Comparison of ENCODE assay signal across 1 cellular context in the genomic region with DNA sequence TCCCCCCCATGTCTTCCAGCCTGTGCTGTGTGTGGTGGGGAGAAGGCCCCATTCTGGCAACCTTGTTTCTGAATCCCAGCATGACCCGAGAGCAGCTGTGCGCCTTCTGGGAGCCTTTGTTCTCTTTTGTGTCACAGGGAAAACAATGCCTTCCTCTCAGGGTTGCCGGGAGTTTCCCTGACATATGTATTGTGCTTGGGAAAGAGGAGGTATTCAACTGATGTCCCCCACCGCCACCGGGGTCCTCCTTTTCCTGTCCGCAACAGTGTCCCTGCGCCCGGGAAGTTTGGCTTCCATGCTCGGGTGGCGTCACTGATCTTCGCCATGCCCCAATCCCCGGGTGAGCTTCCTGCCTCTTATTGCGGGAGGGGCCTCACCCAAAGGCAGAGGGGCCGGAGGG.
TF ChIP-seq lines count a peak whose summit lies in the region.

No MANE protein-coding gene starts in this region.

TF ChIP-seq in GM23338, 12 proteins besides CTCF, POLR2A, EP300 and RAD21 (continued from another document):
- TF ChIP-seq, protein P1, sequence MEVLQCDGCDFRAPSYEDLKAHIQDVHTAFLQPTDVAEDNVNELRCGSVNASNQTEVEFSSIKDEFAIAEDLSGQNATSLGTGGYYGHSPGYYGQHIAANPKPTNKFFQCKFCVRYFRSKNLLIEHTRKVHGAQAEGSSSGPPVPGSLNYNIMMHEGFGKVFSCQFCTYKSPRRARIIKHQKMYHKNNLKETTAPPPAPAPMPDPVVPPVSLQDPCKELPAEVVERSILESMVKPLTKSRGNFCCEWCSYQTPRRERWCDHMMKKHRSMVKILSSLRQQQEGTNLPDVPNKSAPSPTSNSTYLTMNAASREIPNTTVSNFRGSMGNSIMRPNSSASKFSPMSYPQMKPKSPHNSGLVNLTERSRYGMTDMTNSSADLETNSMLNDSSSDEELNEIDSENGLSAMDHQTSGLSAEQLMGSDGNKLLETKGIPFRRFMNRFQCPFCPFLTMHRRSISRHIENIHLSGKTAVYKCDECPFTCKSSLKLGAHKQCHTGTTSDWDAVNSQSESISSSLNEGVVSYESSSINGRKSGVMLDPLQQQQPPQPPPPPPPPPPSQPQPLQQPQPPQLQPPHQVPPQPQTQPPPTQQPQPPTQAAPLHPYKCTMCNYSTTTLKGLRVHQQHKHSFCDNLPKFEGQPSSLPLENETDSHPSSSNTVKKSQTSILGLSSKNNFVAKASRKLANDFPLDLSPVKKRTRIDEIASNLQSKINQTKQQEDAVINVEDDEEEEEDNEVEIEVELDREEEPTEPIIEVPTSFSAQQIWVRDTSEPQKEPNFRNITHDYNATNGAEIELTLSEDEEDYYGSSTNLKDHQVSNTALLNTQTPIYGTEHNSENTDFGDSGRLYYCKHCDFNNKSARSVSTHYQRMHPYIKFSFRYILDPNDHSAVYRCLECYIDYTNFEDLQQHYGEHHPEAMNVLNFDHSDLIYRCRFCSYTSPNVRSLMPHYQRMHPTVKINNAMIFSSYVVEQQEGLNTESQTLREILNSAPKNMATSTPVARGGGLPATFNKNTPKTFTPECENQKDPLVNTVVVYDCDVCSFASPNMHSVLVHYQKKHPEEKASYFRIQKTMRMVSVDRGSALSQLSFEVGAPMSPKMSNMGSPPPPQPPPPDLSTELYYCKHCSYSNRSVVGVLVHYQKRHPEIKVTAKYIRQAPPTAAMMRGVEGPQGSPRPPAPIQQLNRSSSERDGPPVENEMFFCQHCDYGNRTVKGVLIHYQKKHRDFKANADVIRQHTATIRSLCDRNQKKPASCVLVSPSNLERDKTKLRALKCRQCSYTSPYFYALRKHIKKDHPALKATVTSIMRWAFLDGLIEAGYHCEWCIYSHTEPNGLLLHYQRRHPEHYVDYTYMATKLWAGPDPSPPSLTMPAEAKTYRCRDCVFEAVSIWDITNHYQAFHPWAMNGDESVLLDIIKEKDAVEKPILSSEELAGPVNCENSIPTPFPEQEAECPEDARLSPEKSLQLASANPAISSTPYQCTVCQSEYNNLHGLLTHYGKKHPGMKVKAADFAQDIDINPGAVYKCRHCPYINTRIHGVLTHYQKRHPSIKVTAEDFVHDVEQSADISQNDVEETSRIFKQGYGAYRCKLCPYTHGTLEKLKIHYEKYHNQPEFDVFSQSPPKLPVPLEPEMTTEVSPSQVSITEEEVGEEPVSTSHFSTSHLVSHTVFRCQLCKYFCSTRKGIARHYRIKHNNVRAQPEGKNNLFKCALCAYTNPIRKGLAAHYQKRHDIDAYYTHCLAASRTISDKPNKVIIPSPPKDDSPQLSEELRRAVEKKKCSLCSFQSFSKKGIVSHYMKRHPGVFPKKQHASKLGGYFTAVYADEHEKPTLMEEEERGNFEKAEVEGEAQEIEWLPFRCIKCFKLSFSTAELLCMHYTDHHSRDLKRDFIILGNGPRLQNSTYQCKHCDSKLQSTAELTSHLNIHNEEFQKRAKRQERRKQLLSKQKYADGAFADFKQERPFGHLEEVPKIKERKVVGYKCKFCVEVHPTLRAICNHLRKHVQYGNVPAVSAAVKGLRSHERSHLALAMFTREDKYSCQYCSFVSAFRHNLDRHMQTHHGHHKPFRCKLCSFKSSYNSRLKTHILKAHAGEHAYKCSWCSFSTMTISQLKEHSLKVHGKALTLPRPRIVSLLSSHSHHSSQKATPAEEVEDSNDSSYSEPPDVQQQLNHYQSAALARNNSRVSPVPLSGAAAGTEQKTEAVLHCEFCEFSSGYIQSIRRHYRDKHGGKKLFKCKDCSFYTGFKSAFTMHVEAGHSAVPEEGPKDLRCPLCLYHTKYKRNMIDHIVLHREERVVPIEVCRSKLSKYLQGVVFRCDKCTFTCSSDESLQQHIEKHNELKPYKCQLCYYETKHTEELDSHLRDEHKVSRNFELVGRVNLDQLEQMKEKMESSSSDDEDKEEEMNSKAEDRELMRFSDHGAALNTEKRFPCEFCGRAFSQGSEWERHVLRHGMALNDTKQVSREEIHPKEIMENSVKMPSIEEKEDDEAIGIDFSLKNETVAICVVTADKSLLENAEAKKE (CRISPR knock-in tag; IDR thresholded peaks at IDR 0.05), result no peak
- TF ChIP-seq CREB1 (CRISPR knock-in tag; IDR thresholded peaks at IDR 0.05; ENCODE audit: low read depth), result no peak
- TF ChIP-seq, protein P2, sequence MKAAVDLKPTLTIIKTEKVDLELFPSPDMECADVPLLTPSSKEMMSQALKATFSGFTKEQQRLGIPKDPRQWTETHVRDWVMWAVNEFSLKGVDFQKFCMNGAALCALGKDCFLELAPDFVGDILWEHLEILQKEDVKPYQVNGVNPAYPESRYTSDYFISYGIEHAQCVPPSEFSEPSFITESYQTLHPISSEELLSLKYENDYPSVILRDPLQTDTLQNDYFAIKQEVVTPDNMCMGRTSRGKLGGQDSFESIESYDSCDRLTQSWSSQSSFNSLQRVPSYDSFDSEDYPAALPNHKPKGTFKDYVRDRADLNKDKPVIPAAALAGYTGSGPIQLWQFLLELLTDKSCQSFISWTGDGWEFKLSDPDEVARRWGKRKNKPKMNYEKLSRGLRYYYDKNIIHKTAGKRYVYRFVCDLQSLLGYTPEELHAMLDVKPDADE (IDR thresholded peaks at IDR 0.05), result no peak
- TF ChIP-seq POLR2AphosphoS5 (IDR thresholded peaks at IDR 0.05; ENCODE audit: low read depth), result no peak
- no peak for TF ChIP-seq ZNF114 (CRISPR knock-in tag; IDR thresholded peaks at IDR 0.05)
- no peak for TF ChIP-seq NANOG (IDR thresholded peaks at IDR 0.05; ENCODE audit: borderline replicate concordance)
- TF ChIP-seq JUNB (IDR thresholded peaks at IDR 0.05; ENCODE audit: unreplicated experiment), result no peak
